1 cellular context compared by ENCODE assay signal in the genomic region with DNA sequence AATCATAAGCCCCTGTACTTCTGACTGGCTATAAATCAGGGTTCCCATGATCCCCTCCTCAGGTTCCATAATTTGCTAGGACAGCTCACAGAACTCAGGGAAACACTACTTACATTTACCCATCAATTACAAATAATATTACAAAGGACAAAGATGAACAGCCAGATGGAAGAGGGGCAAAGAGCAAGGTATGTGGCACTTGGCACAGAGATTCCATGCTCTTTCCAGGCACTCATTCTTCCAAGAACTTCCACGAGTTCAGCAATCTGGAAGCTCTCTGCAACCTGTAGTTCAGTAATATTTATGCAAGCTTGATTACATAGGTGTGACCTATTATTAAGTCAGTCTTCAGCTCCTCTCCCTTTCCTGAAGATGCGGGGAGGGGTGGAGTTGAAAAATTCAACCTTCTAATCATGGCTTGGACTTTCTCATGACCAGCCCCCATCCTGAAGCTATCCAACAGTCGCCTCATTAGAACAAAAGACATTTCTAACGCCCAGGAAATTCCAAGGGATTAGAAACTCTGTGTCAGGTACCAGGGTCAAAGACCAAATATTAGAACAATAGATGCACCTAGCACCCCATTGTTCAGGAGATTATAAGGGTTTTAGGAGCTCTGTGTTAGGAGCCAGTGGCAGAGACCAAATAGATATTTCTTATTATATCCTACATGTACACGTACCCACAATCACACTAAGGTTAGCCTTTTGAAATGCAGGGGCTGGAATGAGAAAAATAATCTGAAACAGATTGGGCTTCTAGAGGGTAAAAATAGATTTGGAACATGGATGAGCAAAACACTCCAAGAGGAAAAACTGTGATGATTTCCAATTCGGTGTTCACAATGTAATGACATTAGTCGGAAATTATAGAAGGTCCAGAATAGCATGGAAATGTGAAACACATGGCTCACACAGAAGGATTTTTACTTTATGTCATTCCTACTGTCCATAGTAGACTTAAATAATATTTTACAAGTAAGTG.
TF ChIP-seq lines count a peak whose summit lies in the region.

No MANE protein-coding gene starts in this region.

TF ChIP-seq in GM23338, 12 proteins besides CTCF, POLR2A, EP300 and RAD21 (continued from another document):
- TF ChIP-seq, protein P1, sequence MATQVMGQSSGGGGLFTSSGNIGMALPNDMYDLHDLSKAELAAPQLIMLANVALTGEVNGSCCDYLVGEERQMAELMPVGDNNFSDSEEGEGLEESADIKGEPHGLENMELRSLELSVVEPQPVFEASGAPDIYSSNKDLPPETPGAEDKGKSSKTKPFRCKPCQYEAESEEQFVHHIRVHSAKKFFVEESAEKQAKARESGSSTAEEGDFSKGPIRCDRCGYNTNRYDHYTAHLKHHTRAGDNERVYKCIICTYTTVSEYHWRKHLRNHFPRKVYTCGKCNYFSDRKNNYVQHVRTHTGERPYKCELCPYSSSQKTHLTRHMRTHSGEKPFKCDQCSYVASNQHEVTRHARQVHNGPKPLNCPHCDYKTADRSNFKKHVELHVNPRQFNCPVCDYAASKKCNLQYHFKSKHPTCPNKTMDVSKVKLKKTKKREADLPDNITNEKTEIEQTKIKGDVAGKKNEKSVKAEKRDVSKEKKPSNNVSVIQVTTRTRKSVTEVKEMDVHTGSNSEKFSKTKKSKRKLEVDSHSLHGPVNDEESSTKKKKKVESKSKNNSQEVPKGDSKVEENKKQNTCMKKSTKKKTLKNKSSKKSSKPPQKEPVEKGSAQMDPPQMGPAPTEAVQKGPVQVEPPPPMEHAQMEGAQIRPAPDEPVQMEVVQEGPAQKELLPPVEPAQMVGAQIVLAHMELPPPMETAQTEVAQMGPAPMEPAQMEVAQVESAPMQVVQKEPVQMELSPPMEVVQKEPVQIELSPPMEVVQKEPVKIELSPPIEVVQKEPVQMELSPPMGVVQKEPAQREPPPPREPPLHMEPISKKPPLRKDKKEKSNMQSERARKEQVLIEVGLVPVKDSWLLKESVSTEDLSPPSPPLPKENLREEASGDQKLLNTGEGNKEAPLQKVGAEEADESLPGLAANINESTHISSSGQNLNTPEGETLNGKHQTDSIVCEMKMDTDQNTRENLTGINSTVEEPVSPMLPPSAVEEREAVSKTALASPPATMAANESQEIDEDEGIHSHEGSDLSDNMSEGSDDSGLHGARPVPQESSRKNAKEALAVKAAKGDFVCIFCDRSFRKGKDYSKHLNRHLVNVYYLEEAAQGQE (IDR thresholded peaks at IDR 0.05; ENCODE audit: unreplicated experiment), result no peak
- TF ChIP-seq JUNB (IDR thresholded peaks at IDR 0.05; ENCODE audit: unreplicated experiment), result no peak
- TF ChIP-seq STAT1 (IDR thresholded peaks at IDR 0.05; ENCODE audit: unreplicated experiment), result no peak
- no peak for TF ChIP-seq POLR2AphosphoS5 (IDR thresholded peaks at IDR 0.05; ENCODE audit: low read depth)
